Comparison of ENCODE assay signal across 7 cellular contexts in genomic region chr5:72234265-72234700, GRCh38.
A peak's percentile ranks its signal among the peaks of the same experiment; 100 is the strongest.
DNase-seq lines count a peak whose midpoint lies in the region; ATAC-seq and TF ChIP-seq lines count a peak whose summit lies in the region.

No MANE protein-coding gene starts in this region.

- H3K4me1 Mint-ChIP-seq in activated T-cell treated with anti-CD3 and anti-CD28 coated beads, Interleukin-2, amount 50 U/mL, for 72 hours (ENCODE audit: low read depth), result peaks cover 36% of the 10 kb centered on the region
- peaks cover 52 to 53% of the 10 kb centered on the region in 2 donors for H3K4me1 Mint-ChIP-seq in natural killer cell

- ATAC-seq in GM18498 (IDR thresholded peaks at IDR 0.05; ENCODE audit: unreplicated experiment) (peak; percentile 91), GM21390 (IDR thresholded peaks at IDR 0.05; ENCODE audit: unreplicated experiment) (peak; percentile 86), natural killer cell (peak; percentile 85 to 94 (median 94))
- ATAC-seq in activated T-cell treated with anti-CD3 and anti-CD28 coated beads, Interleukin-2, amount 50 U/mL, for 72 hours (replicated peaks in 1 of 2), result peak; percentile 94 to 97

- H3K4me3 ChIP-seq in HL-60 (replicated peaks; ENCODE audit: insufficient read depth, low read length), result no peak overlapping the region

- peaks cover 9 to 25% of the 10 kb centered on the region in 2 donors for H3K36me3 Mint-ChIP-seq in activated T-cell treated with anti-CD3 and anti-CD28 coated beads, Interleukin-2, amount 50 U/mL, for 72 hours (ENCODE audit: insufficient read depth in 2 of 2)
- peaks cover 21% of the 10 kb centered on the region for H3K36me3 Mint-ChIP-seq in natural killer cell

- H3K27ac Mint-ChIP-seq in activated T-cell treated with anti-CD3 and anti-CD28 coated beads, Interleukin-2, amount 50 U/mL, for 72 hours, result peak overlapping the region; percentile 82
- peak overlapping the region; percentile 33 to 89 for H3K27ac Mint-ChIP-seq in natural killer cell

- H3K27ac ChIP-seq in HL-60 (replicated peaks), result peak overlapping the region; percentile 37; the same call in 1 of the 2 replicates

- H3K27me3 Mint-ChIP-seq in activated T-cell treated with anti-CD3 and anti-CD28 coated beads, Interleukin-2, amount 50 U/mL, for 72 hours (ENCODE audit: low read depth), result no peaks in the 10 kb centered on the region
- peaks cover 14 to 16% of the 10 kb centered on the region in 2 donors for H3K27me3 Mint-ChIP-seq in natural killer cell (ENCODE audit: low read depth in 2 of 2)

- H3K27me3 ChIP-seq in HL-60 (ENCODE audit: insufficient read depth, poor library complexity, severe bottlenecking), result no peaks in the 10 kb centered on the region

- H3K4me3 Mint-ChIP-seq in activated T-cell treated with anti-CD3 and anti-CD28 coated beads, Interleukin-2, amount 50 U/mL, for 72 hours, result peak overlapping the region in 1 of 2 donors; percentile 63
- H3K4me3 Mint-ChIP-seq in natural killer cell, result peak overlapping the region; percentile 78

- DNase-seq in HL-60 (ENCODE audit: low read depth in 1 of 2, low spot score in 1 of 2), result peak in 1 of 2 experiments; percentile 16
- peak; percentile 20 to 22 for DNase-seq in activated T-cell treated with anti-CD3 and anti-CD28 coated beads, Interleukin-2, amount 50 U/mL, for 72 hours
- peak; percentile 18 for DNase-seq in natural killer cell
- no peak for DNase-seq in globus pallidus (ENCODE audit: low spot score)
- no peak for DNase-seq in pons (ENCODE audit: low spot score)

- intact Hi-C loops in natural killer cell (cut with micrococcal nuclease), result loop anchor here (1.0 to 10.0 kb wide), 2 partner anchors 74 to 629 kb away; no protein-coding TSS in a partner anchor

- TF ChIP-seq CTCF in HL-60 (IDR thresholded peaks at IDR 0.05; ENCODE audit: insufficient read depth, low read length) (no peak), natural killer cell (IDR thresholded peaks at IDR 0.05) (no peak)

- H3K9me3 Mint-ChIP-seq in activated T-cell treated with anti-CD3 and anti-CD28 coated beads, Interleukin-2, amount 50 U/mL, for 72 hours, result no peaks in the 10 kb centered on the region
- H3K9me3 Mint-ChIP-seq in natural killer cell, result no peaks in the 10 kb centered on the region

Comparison
In these comparisons a context has a peak if more than half of its experiments do, and no peak if none do; other contexts are left out.
1. DNase-seq: peak in activated T-cell treated with anti-CD3 and anti-CD28 coated beads, Interleukin-2, amount 50 U/mL, for 72 hours (2 of 2) and natural killer cell (single experiment); none in globus pallidus (single experiment) and pons (single experiment).
2. Peak in every context shown above with its lines, with median percentiles within 50 percentile points of each other: ATAC-seq.